ENCODE assay signal across 1 cellular context in the genomic region with DNA sequence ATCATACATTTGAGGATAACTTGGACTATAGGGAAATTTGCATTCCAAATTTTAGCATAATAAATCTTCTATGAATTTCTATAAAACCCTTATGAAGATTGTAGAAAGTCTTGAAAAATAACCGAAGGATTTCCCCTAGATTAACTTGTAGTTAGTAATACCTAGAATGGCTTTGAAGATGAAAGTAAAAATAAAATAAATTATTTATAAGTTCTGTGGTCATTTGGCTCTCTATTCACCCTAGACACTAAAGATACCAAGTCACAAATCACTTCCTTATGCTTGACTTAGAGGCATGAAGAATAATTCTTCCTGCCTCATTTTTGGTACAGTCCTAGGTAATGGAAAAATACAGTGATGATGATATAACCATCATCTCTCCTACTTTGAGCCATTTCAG.
TF ChIP-seq lines count a peak whose summit lies in the region.

No MANE protein-coding gene starts in this region.

TF ChIP-seq in SK-N-SH treated with all-trans-retinoic acid at 6 μM for 48 hours, 23 proteins besides CTCF, POLR2A, EP300 and RAD21 (continued from another document):
- TF ChIP-seq, protein P1, sequence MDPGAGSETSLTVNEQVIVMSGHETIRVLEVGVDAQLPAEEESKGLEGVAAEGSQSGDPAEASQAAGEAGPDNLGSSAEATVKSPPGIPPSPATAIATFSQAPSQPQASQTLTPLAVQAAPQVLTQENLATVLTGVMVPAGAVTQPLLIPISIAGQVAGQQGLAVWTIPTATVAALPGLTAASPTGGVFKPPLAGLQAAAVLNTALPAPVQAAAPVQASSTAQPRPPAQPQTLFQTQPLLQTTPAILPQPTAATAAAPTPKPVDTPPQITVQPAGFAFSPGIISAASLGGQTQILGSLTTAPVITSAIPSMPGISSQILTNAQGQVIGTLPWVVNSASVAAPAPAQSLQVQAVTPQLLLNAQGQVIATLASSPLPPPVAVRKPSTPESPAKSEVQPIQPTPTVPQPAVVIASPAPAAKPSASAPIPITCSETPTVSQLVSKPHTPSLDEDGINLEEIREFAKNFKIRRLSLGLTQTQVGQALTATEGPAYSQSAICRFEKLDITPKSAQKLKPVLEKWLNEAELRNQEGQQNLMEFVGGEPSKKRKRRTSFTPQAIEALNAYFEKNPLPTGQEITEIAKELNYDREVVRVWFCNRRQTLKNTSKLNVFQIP (CRISPR knock-in tag; IDR thresholded peaks at IDR 0.05; ENCODE audit: borderline replicate concordance, low read depth), result no peak
- TF ChIP-seq ISL1 (CRISPR knock-in tag; IDR thresholded peaks at IDR 0.05), result no peak
- no peak for TF ChIP-seq ZC3H10 (CRISPR knock-in tag; IDR thresholded peaks at IDR 0.05)
- TF ChIP-seq TOX (CRISPR knock-in tag; IDR thresholded peaks at IDR 0.05; ENCODE audit: borderline replicate concordance), result no peak
